13 cellular contexts compared by ENCODE assay signal in genomic region chr15:83287541-83288027, GRCh38.
DNase-seq lines count a peak whose midpoint lies in the region; ATAC-seq and TF ChIP-seq lines count a peak whose summit lies in the region.
"Had no signal": no experiment of that assay in that cellular context is flagged by ENCODE, and none has a peak within 500 bp of the region (broad histone marks: within the 10 kb centered on the region; RNA-seq: fewer than 3 reads in every experiment).

No MANE protein-coding gene starts in this region.

- ATAC-seq in HG03565 (IDR thresholded peaks at IDR 0.05; ENCODE audit: unreplicated experiment) (no peak), GM21390 (IDR thresholded peaks at IDR 0.05; ENCODE audit: unreplicated experiment) (no peak)
- ATAC-seq: right cardiac atrium had no signal

- peak; percentile 87 for DNase-seq in AG08395 (ENCODE audit: low spot score)
- DNase-seq in LoVo (ENCODE audit: low spot score) = peak; percentile 51
- peak; percentile 93 to 97 for DNase-seq in cardiac fibroblast (ENCODE audit: low read depth in 2 of 2)
- peak; percentile 88 for DNase-seq in kidney tubule cell (ENCODE audit: low spot score)
- DNase-seq in putamen (ENCODE audit: low spot score) = no peak
- DNase-seq in NCI-H2081 treated with DMSO at 0.1 percent for 48 hours (lab: John Stamatoyannopoulos, UW) = no peak
- DNase-seq: activated CD4-positive, CD25-positive, alpha-beta regulatory T cell treated with anti-CD3 and anti-CD28 coated beads, Interleukin-2, amount 50 U/mL, for 72 hours; KG1; NCI-H446; right cardiac atrium had no signal

- no peak for TF ChIP-seq CTCF in cardiac fibroblast (IDR thresholded peaks at IDR 0.05; ENCODE audit: low read depth, low read length)

- H3K4me3 ChIP-seq in cardiac fibroblast (replicated peaks in 1 of 2; ENCODE audit: low read depth in 2 of 2, low read length in 2 of 2) = no peak overlapping the region
- H3K4me3 ChIP-seq: BLaER1 treated with 17β-estradiol and CSF1 and Interleukin-3, amounts not matched to agents 10 nM and 100 nM had no signal

Comparison
In these comparisons a context has a peak if more than half of its experiments do, and no peak if none do; other contexts are left out.
1. DNase-seq: peak in AG08395 (single experiment), LoVo (single experiment), cardiac fibroblast (2 of 2) and kidney tubule cell (single experiment); none in putamen (single experiment) and NCI-H2081 treated with DMSO at 0.1 percent for 48 hours (single experiment).